8 cellular contexts compared by ENCODE assay signal in genomic region chr11:59142530-59143507, GRCh38. TPM values are rescaled to one million over a fixed set of nuclear protein-coding genes. Genes with fewer than 3 reads are reported as not detected.
A peak's percentile ranks its signal among the peaks of the same experiment; 100 is the strongest.
DNase-seq lines count a peak whose midpoint lies in the region; TF ChIP-seq lines count a peak whose summit lies in the region.

A gene with protein sequence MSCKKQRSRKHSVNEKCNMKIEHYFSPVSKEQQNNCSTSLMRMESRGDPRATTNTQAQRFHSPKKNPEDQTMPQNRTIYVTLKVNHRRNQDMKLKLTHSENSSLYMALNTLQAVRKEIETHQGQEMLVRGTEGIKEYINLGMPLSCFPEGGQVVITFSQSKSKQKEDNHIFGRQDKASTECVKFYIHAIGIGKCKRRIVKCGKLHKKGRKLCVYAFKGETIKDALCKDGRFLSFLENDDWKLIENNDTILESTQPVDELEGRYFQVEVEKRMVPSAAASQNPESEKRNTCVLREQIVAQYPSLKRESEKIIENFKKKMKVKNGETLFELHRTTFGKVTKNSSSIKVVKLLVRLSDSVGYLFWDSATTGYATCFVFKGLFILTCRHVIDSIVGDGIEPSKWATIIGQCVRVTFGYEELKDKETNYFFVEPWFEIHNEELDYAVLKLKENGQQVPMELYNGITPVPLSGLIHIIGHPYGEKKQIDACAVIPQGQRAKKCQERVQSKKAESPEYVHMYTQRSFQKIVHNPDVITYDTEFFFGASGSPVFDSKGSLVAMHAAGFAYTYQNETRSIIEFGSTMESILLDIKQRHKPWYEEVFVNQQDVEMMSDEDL (plus strand): TSS chr11:59142856. CDS start chr11:59148873, 6,017 bp downstream.

- H3K27me3 ChIP-seq in osteoblast (ENCODE audit: insufficient read depth, low read length) (no peaks in the 10 kb centered on the region), testis (no peaks in the 10 kb centered on the region)

- H3K27me3 Mint-ChIP-seq in activated naive CD8-positive, alpha-beta T cell: no peaks in the 10 kb centered on the region

- intact Hi-C loops in head of caudate nucleus (cut with DNase I) (no loop called here), testis (cut with DNase I; ENCODE audit: low total_unique reads) (no loop called here)

- peak within 1 kb of the TSS; percentile 96 for H2AFZ ChIP-seq in osteoblast (ENCODE audit: low read length)

- WGBS in testis, 2 donors: 0% methylated on average over 36 to 50 of the region's 50 CpGs

- peak within 1 kb of the TSS; percentile 99 for H3K4me2 ChIP-seq in osteoblast (ENCODE audit: insufficient read depth, low read length)

- peak within 1 kb of the TSS; percentile 97 for H3K4me3 Mint-ChIP-seq in activated naive CD8-positive, alpha-beta T cell

- H3K9me3 ChIP-seq in osteoblast (ENCODE audit: low read depth, low read length): no peaks in the 10 kb centered on the region
- no peaks in the 10 kb centered on the region for H3K9me3 ChIP-seq in testis

- H3K79me2 ChIP-seq in osteoblast (ENCODE audit: insufficient read depth, low read length): peaks cover 22% of the 10 kb centered on the region

- peak; percentile 17 for TF ChIP-seq CTCF in osteoblast (IDR thresholded peaks at IDR 0.05; ENCODE audit: extremely low read depth, low read depth, low read length)
- no peak for TF ChIP-seq CTCF in testis (IDR thresholded peaks at IDR 0.05)

- H3K27ac ChIP-seq in osteoblast (ENCODE audit: low read depth, low read length): peak within 1 kb of the TSS; percentile 85
- H3K27ac ChIP-seq in testis: peak within 1 kb of the TSS; percentile 93 to 96

- H3K4me1 ChIP-seq in osteoblast (ENCODE audit: insufficient read depth, low read length) (peaks cover 38% of the 10 kb centered on the region), testis (peaks cover 4% of the 10 kb centered on the region)

- H3K4me1 Mint-ChIP-seq in activated naive CD8-positive, alpha-beta T cell (ENCODE audit: low read depth): peaks cover 49% of the 10 kb centered on the region

- no peaks in the 10 kb centered on the region for H4K20me1 ChIP-seq in osteoblast (ENCODE audit: insufficient read depth, low read length)

- no peaks in the 10 kb centered on the region for H3K9me3 Mint-ChIP-seq in activated naive CD8-positive, alpha-beta T cell (ENCODE audit: low read depth)

- H3K27ac Mint-ChIP-seq in activated naive CD8-positive, alpha-beta T cell: peak within 1 kb of the TSS; percentile 90

- TF ChIP-seq POLR2A in testis (IDR thresholded peaks at IDR 0.05): no peak

- in situ Hi-C loops in G401 (cut with HindIII; ENCODE audit: low sequenced_read_pairs): no loop called here

- H3K36me3 ChIP-seq in osteoblast (ENCODE audit: insufficient read depth, low read length): no peaks in the 10 kb centered on the region
- no peaks in the 10 kb centered on the region for H3K36me3 ChIP-seq in testis (ENCODE audit: low read depth, missing control alignments)

- DNase-seq in G401 (ENCODE audit: low spot score) (peak; percentile 66), H4 (ENCODE audit: low spot score) (peak; percentile 91), LoVo (ENCODE audit: low spot score) (peak; percentile 88), SKM-1 treated with dmso at 0.1 percent for 144 hours (lab: John Stamatoyannopoulos, UW; ENCODE audit: unreplicated experiment) (peak; percentile 74), head of caudate nucleus (peak; percentile 53 to 88 (median 74)), osteoblast (ENCODE audit: insufficient read length, low spot score, missing footprints) (peak; percentile 98), testis (peak; percentile 90)

- H3K4me3 ChIP-seq in osteoblast (ENCODE audit: insufficient read depth, low read length) (peak within 1 kb of the TSS; percentile 98), testis (peak within 1 kb of the TSS; percentile 79 to 82)

- H3K36me3 Mint-ChIP-seq in activated naive CD8-positive, alpha-beta T cell: no peaks in the 10 kb centered on the region

RNA-seq across cellular contexts. Expression of the gene that starts here (rescaled TPM):
- total RNA-seq in G401 (2014; rRNA removed; shearing (Covaris generic)): 2.2 and 4.2 TPM in 2 replicates
- total RNA-seq in H4 (2014; rRNA removed; shearing (Covaris generic)): 84.4 and 95.2 TPM in 2 replicates
- total RNA-seq in osteoblast: 40.5 and 48.6 TPM in 2 replicates
- total RNA-seq in testis: 10 to 100 TPM; 41.5 to 43.4 TPM
- polyA plus RNA-seq in testis (ENCODE audit: insufficient read depth, low read depth, low replicate concordance): 12.3 TPM

Comparison
In these comparisons a context has a peak if more than half of its experiments do, and no peak if none do; other contexts are left out.
1. Peak in every context shown above with its lines: DNase-seq, H3K4me3 ChIP-seq and H3K27ac ChIP-seq.